Comparison of ENCODE assay signal across 1 cellular context in the genomic region with DNA sequence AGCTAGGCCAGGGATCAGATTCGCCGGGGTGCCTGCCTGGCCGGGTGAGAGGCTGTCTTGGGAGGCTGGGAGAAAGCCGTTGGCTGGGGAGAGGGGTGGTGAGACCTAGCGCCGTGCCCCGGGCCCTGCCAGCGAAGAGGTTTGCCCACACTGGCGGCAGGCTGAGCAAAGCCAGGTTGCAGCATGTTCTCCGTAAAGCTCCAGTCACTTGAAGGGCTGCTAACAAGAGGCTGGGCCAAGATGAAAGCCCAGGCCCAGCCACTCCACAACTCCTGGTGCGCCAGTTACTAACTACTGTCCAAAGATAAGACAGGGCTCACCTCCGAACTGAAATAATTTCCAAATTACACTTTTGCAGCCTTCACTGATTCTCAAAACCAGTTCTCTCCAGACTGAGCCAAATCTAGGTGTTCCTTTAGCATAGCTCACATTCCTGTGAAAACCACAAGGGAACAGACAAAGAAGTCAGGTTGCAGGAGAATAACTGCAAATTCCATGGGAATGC.
TF ChIP-seq lines count a peak whose summit lies in the region.

No MANE protein-coding gene starts in this region.

TF ChIP-seq in HEK293T, 16 proteins besides CTCF, POLR2A, EP300 and RAD21:
- no peak for TF ChIP-seq FOXA1 (IDR thresholded peaks at IDR 0.05)
- no peak for TF ChIP-seq ARNT (IDR thresholded peaks at IDR 0.05)
- no peak for TF ChIP-seq ELF4 (IDR thresholded peaks at IDR 0.05)
- TF ChIP-seq CTBP1 (IDR thresholded peaks at IDR 0.05; ENCODE audit: borderline replicate concordance), result no peak
- TF ChIP-seq FOXK2 (IDR thresholded peaks at IDR 0.05), result no peak
- TF ChIP-seq L3MBTL2 (conservative IDR thresholded peaks at IDR 0.05), result no peak
